ENCODE assay signal across 36 cellular contexts in genomic region chr7:65436163-65436562, GRCh38.
"Had no signal": no experiment of that assay in that cellular context is flagged by ENCODE, and none has a peak within 500 bp of the region (broad histone marks: within the 10 kb centered on the region; RNA-seq: fewer than 3 reads in every experiment).

No MANE protein-coding gene starts in this region.

- H3K27ac ChIP-seq: adrenal gland, body of pancreas, brain microvascular endothelial cell, breast epithelium, VCaP had no signal

- H3K4me1 Mint-ChIP-seq: activated CD4-positive, alpha-beta memory T cell treated with anti-CD3 and anti-CD28 coated beads, Interleukin-2, amount 10 ng/mL, durations not matched to agents 7 days and 5 days; activated CD4-positive, alpha-beta T cell treated with anti-CD3 and anti-CD28 coated beads, Interleukin-2, amount 10 ng/mL, durations not matched to agents 7 days and 5 days; activated CD8-positive, alpha-beta memory T cell treated with anti-CD3 and anti-CD28 coated beads, Interleukin-2, amount 10 ng/mL, durations not matched to agents 7 days and 5 days; activated naive CD8-positive, alpha-beta T cell treated with anti-CD3 and anti-CD28 coated beads for 36 hours had no signal

- H3K4me3 ChIP-seq: adrenal gland, body of pancreas, breast epithelium had no signal

- ATAC-seq: activated CD4-positive, alpha-beta T cell treated with anti-CD3 and anti-CD28 coated beads for 36 hours; activated CD4-positive, CD25-positive, alpha-beta regulatory T cell treated with anti-CD3 and anti-CD28 coated beads, Interleukin-2, amount 50 U/mL, for 24 hours; activated CD8-positive, alpha-beta memory T cell treated with anti-CD3 and anti-CD28 coated beads, Interleukin-2, amount 10 ng/mL, durations not matched to agents 7 days and 5 days; activated CD8-positive, alpha-beta T cell treated with anti-CD3 and anti-CD28 coated beads, Interleukin-2, amount 10 ng/mL, durations not matched to agents 7 days and 5 days; activated naive CD4-positive, alpha-beta T cell treated with anti-CD3 and anti-CD28 coated beads, Interleukin-2, amount 50 U/mL, for 72 hours; body of pancreas had no signal

- DNase-seq: activated CD4-positive, alpha-beta memory T cell treated with anti-CD3 and anti-CD28 coated beads, Interleukin-2, amount 10 ng/mL, durations not matched to agents 7 days and 5 days; activated CD4-positive, alpha-beta T cell treated with anti-CD3 and anti-CD28 coated beads for 1 hour; activated CD4-positive, alpha-beta T cell treated with anti-CD3 and anti-CD28 coated beads for 36 hours; activated CD4-positive, alpha-beta T cell treated with anti-CD3 and anti-CD28 coated beads for 48 hours; activated CD4-positive, alpha-beta T cell treated with anti-CD3 and anti-CD28 coated beads, Interleukin-2, amount 10 ng/mL, durations not matched to agents 7 days and 5 days; activated CD4-positive, alpha-beta T cell treated with anti-CD3 and anti-CD28 coated beads, Interleukin-2, amount 50 U/mL, for 48 hours; activated CD4-positive, CD25-positive, alpha-beta regulatory T cell; activated CD8-positive, alpha-beta memory T cell treated with anti-CD3 and anti-CD28 coated beads for 24 hours; activated CD8-positive, alpha-beta memory T cell treated with anti-CD3 and anti-CD28 coated beads, Interleukin-2, amount 10 ng/mL, durations not matched to agents 7 days and 5 days; activated CD8-positive, alpha-beta memory T cell treated with anti-CD3 and anti-CD28 coated beads, Interleukin-2, amount 50 U/mL, for 48 hours; activated CD8-positive, alpha-beta T cell treated with anti-CD3 and anti-CD28 coated beads, Interleukin-2, amount 10 ng/mL, durations not matched to agents 7 days and 5 days; activated effector memory CD4-positive, alpha-beta T cell treated with Interleukin-2 at 50 U/mL for 16 hours; activated gamma-delta T cell; activated naive CD4-positive, alpha-beta T cell treated with anti-CD3 and anti-CD28 coated beads, Interleukin-2, amount 50 U/mL, for 16 hours; activated naive CD4-positive, alpha-beta T cell treated with Interleukin-2 at 50 U/mL for 16 hours; activated naive CD8-positive, alpha-beta T cell treated with anti-CD3 and anti-CD28 coated beads for 36 hours; activated T-cell treated with anti-CD3 and anti-CD28 coated beads, Interleukin-2, amount 50 U/mL, for 24 hours; activated T-cell treated with anti-CD3 and anti-CD28 coated beads, Interleukin-2, amount 50 U/mL, for 48 hours; adrenal gland; amniotic stem cell; aorta; body of pancreas; brain microvascular endothelial cell; central memory CD4-positive, alpha-beta T cell; T-helper 1 cell; T-helper 2 cell; T-helper 9 cell had no signal

- H3K27me3 ChIP-seq: adrenal gland, body of pancreas, brain microvascular endothelial cell, breast epithelium had no signal

- H3K27ac Mint-ChIP-seq: activated CD4-positive, alpha-beta memory T cell treated with anti-CD3 and anti-CD28 coated beads, Interleukin-2, amount 10 ng/mL, durations not matched to agents 7 days and 5 days; activated CD4-positive, alpha-beta T cell treated with anti-CD3 and anti-CD28 coated beads for 36 hours; activated CD4-positive, alpha-beta T cell treated with anti-CD3 and anti-CD28 coated beads, Interleukin-2, amount 10 ng/mL, durations not matched to agents 7 days and 5 days; activated CD8-positive, alpha-beta memory T cell treated with anti-CD3 and anti-CD28 coated beads, Interleukin-2, amount 10 ng/mL, durations not matched to agents 7 days and 5 days; activated CD8-positive, alpha-beta T cell treated with anti-CD3 and anti-CD28 coated beads, Interleukin-2, amount 10 ng/mL, durations not matched to agents 7 days and 5 days; activated naive CD4-positive, alpha-beta T cell treated with anti-CD3 and anti-CD28 coated beads, Interleukin-2, amount 50 U/mL, for 72 hours; activated naive CD8-positive, alpha-beta T cell treated with anti-CD3 and anti-CD28 coated beads for 36 hours; activated T-cell treated with anti-CD3 and anti-CD28 coated beads, Interleukin-2, amount 50 U/mL, for 24 hours; activated T-helper 2 cell treated with anti-CD3 and anti-CD28 coated beads, Interferon-gamma antibody, Interleukin-2, Interleukin-4, amounts not matched to agents 10 μg/mL and 5 μg/mL and 100 μg/mL, durations not matched to agents 14 hours and 24 hours and 36 hours; T-helper 1 cell treated with Interleukin-12 subunit alpha and Interleukin-12 subunit beta and Interleukin-4 antibody, amounts not matched to agents 30 μg/mL and 1 μg/mL, for 36 hours; T-helper 2 cell treated with Interferon-gamma antibody and Interleukin-4, amounts not matched to agents 5 μg/mL and 100 μg/mL, for 36 hours had no signal

- H3K27me3 Mint-ChIP-seq: activated CD4-positive, alpha-beta memory T cell treated with anti-CD3 and anti-CD28 coated beads, Interleukin-2, amount 10 ng/mL, durations not matched to agents 7 days and 5 days; activated CD4-positive, alpha-beta T cell treated with anti-CD3 and anti-CD28 coated beads, Interleukin-2, amount 10 ng/mL, durations not matched to agents 7 days and 5 days; activated CD8-positive, alpha-beta memory T cell treated with anti-CD3 and anti-CD28 coated beads, Interleukin-2, amount 10 ng/mL, durations not matched to agents 7 days and 5 days; activated T-cell treated with anti-CD3 and anti-CD28 coated beads, Interleukin-2, amount 50 U/mL, for 24 hours had no signal

- H3K36me3 Mint-ChIP-seq: activated CD8-positive, alpha-beta memory T cell treated with anti-CD3 and anti-CD28 coated beads, Interleukin-2, amount 10 ng/mL, durations not matched to agents 7 days and 5 days; activated naive CD4-positive, alpha-beta T cell treated with anti-CD3 and anti-CD28 coated beads, Interleukin-2, amount 50 U/mL, for 72 hours; activated naive CD8-positive, alpha-beta T cell treated with anti-CD3 and anti-CD28 coated beads for 36 hours had no signal

- H3K9me3 ChIP-seq: adrenal gland, body of pancreas, breast epithelium had no signal

- H3K4me3 Mint-ChIP-seq: activated CD4-positive, alpha-beta memory T cell treated with anti-CD3 and anti-CD28 coated beads, Interleukin-2, amount 10 ng/mL, durations not matched to agents 7 days and 5 days; activated CD4-positive, alpha-beta T cell treated with anti-CD3 and anti-CD28 coated beads for 36 hours; activated CD4-positive, alpha-beta T cell treated with anti-CD3 and anti-CD28 coated beads, Interleukin-2, amount 10 ng/mL, durations not matched to agents 7 days and 5 days; activated CD8-positive, alpha-beta memory T cell treated with anti-CD3 and anti-CD28 coated beads, Interleukin-2, amount 10 ng/mL, durations not matched to agents 7 days and 5 days; activated CD8-positive, alpha-beta T cell treated with anti-CD3 and anti-CD28 coated beads, Interleukin-2, amount 10 ng/mL, durations not matched to agents 7 days and 5 days; activated naive CD8-positive, alpha-beta T cell treated with anti-CD3 and anti-CD28 coated beads for 36 hours; activated T-cell treated with anti-CD3 and anti-CD28 coated beads, Interleukin-2, amount 50 U/mL, for 24 hours; T-helper 1 cell treated with Interleukin-12 subunit alpha and Interleukin-12 subunit beta and Interleukin-4 antibody, amounts not matched to agents 30 μg/mL and 1 μg/mL, for 36 hours; T-helper 2 cell treated with Interferon-gamma antibody and Interleukin-4, amounts not matched to agents 5 μg/mL and 100 μg/mL, for 36 hours had no signal

- H3K4me1 ChIP-seq: adrenal gland, body of pancreas, breast epithelium had no signal

- FAIRE-seq: astrocyte, TTC549 had no signal

- H3K36me3 ChIP-seq: adrenal gland, brain microvascular endothelial cell, breast epithelium had no signal
